In genomic region chr2:157174321-157174720, GRCh38 we compare ENCODE assay signal across 16 cellular contexts.
DNase-seq lines count a peak whose midpoint lies in the region; ATAC-seq and TF ChIP-seq lines count a peak whose summit lies in the region.
"Had no signal": no experiment of that assay in that cellular context is flagged by ENCODE, and none has a peak within 500 bp of the region (broad histone marks: within the 10 kb centered on the region; RNA-seq: fewer than 3 reads in every experiment).

No MANE protein-coding gene starts in this region.

- in situ Hi-C loops in brain microvascular endothelial cell (cut with HindIII; ENCODE audit: low pct_ligation_motif_present, low sequenced_read_pairs) = no loop called here

- H3K27me3 Mint-ChIP-seq in HFFc6 (ENCODE audit: insufficient read depth) = no peaks in the 10 kb centered on the region; the same call in 1 of the 2 replicates

- no peak for DNase-seq in HFFc6
- DNase-seq in brain microvascular endothelial cell = no peak
- no peak for DNase-seq in hepatocyte (ENCODE audit: low spot score)
- no peak for DNase-seq in tibial nerve (ENCODE audit: low spot score in 2 of 2)
- no peak for DNase-seq in foreskin melanocyte
- DNase-seq in T-helper 9 cell = no peak
- DNase-seq: activated T-cell treated with anti-CD3 and anti-CD28 coated beads for 4 hours; effector memory CD8-positive, alpha-beta T cell; NCI-H2029 treated with DMSO at 0.1 percent for 48 hours; nephron progenitor cell; OCI-M1 had no signal

- no peak overlapping the region for H3K4me3 ChIP-seq in brain microvascular endothelial cell (ENCODE audit: low read depth, low read length)
- H3K4me3 ChIP-seq in hepatocyte = no peak overlapping the region
- H3K4me3 ChIP-seq in tibial nerve = no peak overlapping the region
- H3K4me3 ChIP-seq: BLaER1 treated with 17β-estradiol and CSF1 and Interleukin-3, amounts not matched to agents 10 nM and 100 nM; cardiac muscle cell; lung had no signal

- no peaks in the 10 kb centered on the region; the same call in 1 of the 2 replicates for H3K9me3 Mint-ChIP-seq in HFFc6
- H3K9me3 Mint-ChIP-seq: effector memory CD8-positive, alpha-beta T cell had no signal

- H4K20me1 ChIP-seq in hepatocyte (ENCODE audit: insufficient read depth, poor library complexity, severe bottlenecking) = no peaks in the 10 kb centered on the region
- H4K20me1 ChIP-seq: BLaER1 treated with 17β-estradiol and CSF1 and Interleukin-3, amounts not matched to agents 10 nM and 100 nM had no signal

- no peak for TF ChIP-seq POLR2A in tibial nerve (IDR thresholded peaks at IDR 0.05)

- no peaks in the 10 kb centered on the region for H3K27me3 ChIP-seq in brain microvascular endothelial cell (replicated peaks)
- H3K27me3 ChIP-seq in hepatocyte = no peaks in the 10 kb centered on the region
- H3K27me3 ChIP-seq in tibial nerve = no peaks in the 10 kb centered on the region
- H3K27me3 ChIP-seq: BLaER1 treated with 17β-estradiol and CSF1 and Interleukin-3, amounts not matched to agents 10 nM and 100 nM; cardiac muscle cell had no signal

- H3K4me2 ChIP-seq in hepatocyte = no peak overlapping the region

- H3K27ac Mint-ChIP-seq in HFFc6 = peak overlapping the region; percentile 95
- H3K27ac Mint-ChIP-seq: activated naive CD8-positive, alpha-beta T cell; effector memory CD8-positive, alpha-beta T cell; nephron progenitor cell had no signal

- peaks cover 76% of the 10 kb centered on the region for H3K4me1 Mint-ChIP-seq in HFFc6 (ENCODE audit: low read depth)
- H3K4me1 Mint-ChIP-seq: nephron progenitor cell had no signal

- no peak overlapping the region for H2AFZ ChIP-seq in hepatocyte

- peaks cover 18% of the 10 kb centered on the region for H3K36me3 Mint-ChIP-seq in HFFc6 (ENCODE audit: low read depth)
- H3K36me3 Mint-ChIP-seq: activated naive CD8-positive, alpha-beta T cell had no signal

- H3K4me3 Mint-ChIP-seq in HFFc6 = peak overlapping the region; percentile 74
- H3K4me3 Mint-ChIP-seq: activated naive CD8-positive, alpha-beta T cell; effector memory CD8-positive, alpha-beta T cell; nephron progenitor cell had no signal

- H3K4me1 ChIP-seq in hepatocyte (ENCODE audit: insufficient read depth) = peaks cover 5% of the 10 kb centered on the region
- peaks cover 0 to 19% (median 6%) of the 10 kb centered on the region in 4 donors for H3K4me1 ChIP-seq in tibial nerve

- no peaks in the 10 kb centered on the region for H3K9me2 ChIP-seq in hepatocyte (replicated peaks; ENCODE audit: insufficient read depth)

- TF ChIP-seq CTCF in HFFc6 (IDR thresholded peaks at IDR 0.05) = no peak
- TF ChIP-seq CTCF in brain microvascular endothelial cell (IDR thresholded peaks at IDR 0.05; ENCODE audit: low read depth, low read length, missing control alignments) = no peak
- TF ChIP-seq CTCF in hepatocyte (IDR thresholded peaks at IDR 0.05; ENCODE audit: poor library complexity) = no peak
- TF ChIP-seq CTCF in tibial nerve (IDR thresholded peaks at IDR 0.05) = no peak

- peak overlapping the region; percentile 97 for H3K27ac ChIP-seq in brain microvascular endothelial cell
- peak overlapping the region; percentile 63 for H3K27ac ChIP-seq in hepatocyte
- H3K27ac ChIP-seq in tibial nerve = peak overlapping the region; percentile 35 to 80 (median 56)
- H3K27ac ChIP-seq: cardiac muscle cell had no signal

- WGBS in hepatocyte (ENCODE audit: low lambda C conversion rate, missing lambda C conversion rate) = 73% methylated on average over 2 of the region's 2 CpGs
- WGBS in tibial nerve, 2 donors = 54 to 62% methylated on average over 2 of the region's 2 CpGs

- H3K9me3 ChIP-seq in hepatocyte (ENCODE audit: low read depth) (no peaks in the 10 kb centered on the region), tibial nerve (peaks cover 0 to 5% (median 0%) of the 10 kb centered on the region in 4 donors)

- H3K79me2 ChIP-seq in hepatocyte = no peaks in the 10 kb centered on the region

- H3K36me3 ChIP-seq in brain microvascular endothelial cell (replicated peaks) (no peaks in the 10 kb centered on the region), hepatocyte (replicated peaks; ENCODE audit: insufficient read depth, low read depth) (no peaks in the 10 kb centered on the region), tibial nerve (no peaks in the 10 kb centered on the region)
- H3K36me3 ChIP-seq: BLaER1 treated with 17β-estradiol and CSF1 and Interleukin-3, amounts not matched to agents 10 nM and 100 nM; cardiac muscle cell had no signal

- TF ChIP-seq EP300 in tibial nerve (IDR thresholded peaks at IDR 0.05) = no peak

- no peak for ATAC-seq in GM19328 (IDR thresholded peaks at IDR 0.05; ENCODE audit: unreplicated experiment)
- ATAC-seq: effector memory CD8-positive, alpha-beta T cell had no signal
